ENCODE assay signal across 16 cellular contexts in genomic region chr21:38852278-38852677, GRCh38.
"Had no signal": no experiment of that assay in that cellular context is flagged by ENCODE, and none has a peak within 500 bp of the region (broad histone marks: within the 10 kb centered on the region; RNA-seq: fewer than 3 reads in every experiment).

No MANE protein-coding gene starts in this region.

- H3K36me3 ChIP-seq: right lobe of liver, spleen had no signal

- ATAC-seq: naive thymus-derived CD4-positive, alpha-beta T cell; right lobe of liver had no signal

- H3K9me3 ChIP-seq: right lobe of liver, spleen had no signal

- H3K4me3 Mint-ChIP-seq: dendritic cell treated with granulocyte-macrophage colony-stimulating factor and Interleukin-4, amounts not matched to agents 40 ng/mL and 50 ng/mL, for 4 days; endodermal cell; naive thymus-derived CD4-positive, alpha-beta T cell had no signal

- H3K27ac Mint-ChIP-seq: dendritic cell treated with granulocyte-macrophage colony-stimulating factor and Interleukin-4, amounts not matched to agents 40 ng/mL and 50 ng/mL, for 4 days; endodermal cell; naive thymus-derived CD4-positive, alpha-beta T cell; progenitor cell of endocrine pancreas had no signal

- H3K9me3 Mint-ChIP-seq: dendritic cell treated with granulocyte-macrophage colony-stimulating factor and Interleukin-4, amounts not matched to agents 40 ng/mL and 50 ng/mL, for 4 days; endodermal cell; naive thymus-derived CD4-positive, alpha-beta T cell had no signal

- DNase-seq: activated CD4-positive, alpha-beta T cell treated with anti-CD3 and anti-CD28 coated beads, Interleukin-2, amount 50 U/mL, for 4 hours; aorta; caudate nucleus; endodermal cell; hypothalamus; left cardiac atrium; naive thymus-derived CD4-positive, alpha-beta T cell; right lobe of liver; spleen; stimulated activated CD4-positive, alpha-beta T cell treated with anti-CD3 and anti-CD28 coated beads, Interleukin-1b, Interleukin-23, amount 100 ng/mL, for 48 hours; stimulated activated naive CD4-positive, alpha-beta T cell; substantia nigra; trophoblast cell had no signal

- H3K27ac ChIP-seq: right lobe of liver had no signal

- H3K4me3 ChIP-seq: lung, right lobe of liver, spleen had no signal

- H3K27me3 ChIP-seq: right lobe of liver had no signal
